13 cellular contexts compared by ENCODE assay signal in the genomic region with DNA sequence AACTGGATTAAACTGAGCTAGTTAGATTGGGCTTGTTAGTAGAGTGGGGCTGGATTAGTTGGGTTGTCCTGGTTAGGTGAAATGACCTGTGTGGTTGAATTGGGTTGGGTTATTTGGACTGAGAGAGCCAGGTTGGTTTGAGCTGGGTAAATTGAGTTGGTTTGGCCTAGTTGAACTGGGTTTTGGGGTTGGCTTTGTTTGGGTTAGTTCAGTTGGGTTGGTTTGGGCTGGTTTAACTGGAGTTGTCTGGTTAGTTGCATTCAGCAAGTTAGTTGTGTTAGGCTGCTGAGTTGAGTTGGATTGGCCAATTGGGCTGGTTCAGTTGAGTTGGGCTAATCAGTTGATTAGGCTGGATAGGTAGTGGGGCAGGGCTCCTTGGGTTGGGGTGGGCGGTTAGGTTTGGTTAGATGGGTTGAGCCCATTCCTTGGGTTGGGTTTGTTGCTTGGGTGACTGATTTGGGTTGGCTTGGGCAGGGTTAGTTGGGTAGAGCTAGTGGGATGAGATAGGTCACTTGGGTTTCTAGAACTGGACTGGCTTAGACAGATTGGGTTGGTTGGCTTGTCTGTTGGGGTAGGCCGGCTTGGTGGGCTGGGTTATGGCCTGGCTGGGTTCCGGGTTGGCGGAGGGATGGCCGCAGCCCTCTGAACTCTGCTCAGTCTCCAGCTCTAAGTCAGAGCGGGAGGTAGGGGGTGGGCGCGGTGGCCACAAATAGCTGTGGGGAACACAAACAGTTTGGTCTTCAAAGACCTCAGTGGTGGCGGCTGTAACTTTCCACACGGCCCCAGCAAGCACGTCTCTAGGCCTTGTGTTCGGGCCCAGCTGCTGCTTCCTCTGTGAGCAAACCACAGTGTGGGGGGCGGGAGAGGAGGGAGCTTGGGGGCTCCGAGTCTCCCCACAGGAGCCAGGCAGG.
DNase-seq lines count a peak whose midpoint lies in the region; ATAC-seq, FAIRE-seq and TF ChIP-seq lines count a peak whose summit lies in the region.
"Had no signal": no experiment of that assay in that cellular context is flagged by ENCODE, and none has a peak within 500 bp of the region (broad histone marks: within the 10 kb centered on the region; RNA-seq: fewer than 3 reads in every experiment).

No MANE protein-coding gene starts in this region.

- TF ChIP-seq POLR2A in GM12891 (IDR thresholded peaks at IDR 0.05; ENCODE audit: low read depth, low read length) = no peak
- TF ChIP-seq POLR2A in NB4 (IDR thresholded peaks at IDR 0.05; ENCODE audit: extremely low read depth, insufficient read length) = no peak

- H3K4me1 Mint-ChIP-seq in activated naive CD8-positive, alpha-beta T cell treated with anti-CD3 and anti-CD28 coated beads for 36 hours = peaks cover 88% of the 10 kb centered on the region
- H3K4me1 Mint-ChIP-seq: neural crest cell had no signal

- H3K36me3 Mint-ChIP-seq in activated naive CD8-positive, alpha-beta T cell treated with anti-CD3 and anti-CD28 coated beads for 36 hours = peaks cover 23% of the 10 kb centered on the region

- H3K27me3 Mint-ChIP-seq in activated naive CD8-positive, alpha-beta T cell treated with anti-CD3 and anti-CD28 coated beads for 36 hours = no peaks in the 10 kb centered on the region

- WGBS in heart right ventricle, 2 donors = 82 to 87% methylated on average over 14 of the region's 14 CpGs

- H3K4me3 Mint-ChIP-seq in activated naive CD8-positive, alpha-beta T cell treated with anti-CD3 and anti-CD28 coated beads for 36 hours = peak overlapping the region; percentile 56
- H3K4me3 Mint-ChIP-seq: neural crest cell had no signal

- no peak for ATAC-seq in HG03039 (IDR thresholded peaks at IDR 0.05; ENCODE audit: unreplicated experiment)
- ATAC-seq in GM19397 (IDR thresholded peaks at IDR 0.05; ENCODE audit: unreplicated experiment) = no peak
- ATAC-seq in heart right ventricle = no peak

- FAIRE-seq in GM12891 (lab: Jason Lieb, UNC) = peak; percentile 91
- FAIRE-seq: islet of Langerhans had no signal

- H3K27ac Mint-ChIP-seq in activated naive CD8-positive, alpha-beta T cell treated with anti-CD3 and anti-CD28 coated beads for 36 hours = peak overlapping the region; percentile 96

- no peaks in the 10 kb centered on the region for H3K36me3 ChIP-seq in heart right ventricle
- H3K36me3 ChIP-seq: transverse colon had no signal

- H3K4me1 ChIP-seq in heart right ventricle = peaks cover 0 to 1% (median 0%) of the 10 kb centered on the region in 9 donors
- H3K4me1 ChIP-seq: transverse colon had no signal

- H3K27me3 ChIP-seq in heart right ventricle = peaks cover 0 to 9% (median 0%) of the 10 kb centered on the region in 7 donors
- H3K27me3 ChIP-seq: transverse colon had no signal

- intact Hi-C loops in heart right ventricle (cut with DNase I) = no loop called here

- TF ChIP-seq CTCF in NB4 (IDR thresholded peaks at IDR 0.05; ENCODE audit: low read depth, low read length) (no peak), heart right ventricle (IDR thresholded peaks at IDR 0.05) (no peak)

- DNase-seq in GM12891 (ENCODE audit: insufficient read length, low spot score) (peak; percentile 65), NB4 (ENCODE audit: low read depth) (peak; percentile 68), NCI-H510A treated with DMSO at 0.1 percent for 48 hours (lab: John Stamatoyannopoulos, UW) (no peak), heart right ventricle (no peak)
- DNase-seq in activated naive CD8-positive, alpha-beta T cell treated with anti-CD3 and anti-CD28 coated beads for 36 hours = peak; percentile 88
- DNase-seq in stimulated activated CD8-positive, alpha-beta memory T cell treated with anti-CD3 and anti-CD28 coated beads, Interleukin-12 subunit alpha, Interleukin-12 subunit beta, amount 100 ng/mL, for 1 hour (ENCODE audit: low read depth) = peak; percentile 30
- DNase-seq: DMS79 treated with DMSO at 0.1 percent for 48 hours, IMR-90, transverse colon had no signal

- H3K9me3 Mint-ChIP-seq in activated naive CD8-positive, alpha-beta T cell treated with anti-CD3 and anti-CD28 coated beads for 36 hours = peaks cover 7% of the 10 kb centered on the region
- H3K9me3 Mint-ChIP-seq: neural crest cell had no signal

- H3K4me3 ChIP-seq in NB4 (ENCODE audit: low read depth, low read length) (no peak overlapping the region), heart right ventricle (no peak overlapping the region)
- H3K4me3 ChIP-seq: transverse colon had no signal

- no peak overlapping the region for H3K27ac ChIP-seq in heart right ventricle
- H3K27ac ChIP-seq: transverse colon had no signal

- peaks cover 0 to 3% (median 0%) of the 10 kb centered on the region in 11 donors for H3K9me3 ChIP-seq in heart right ventricle
- H3K9me3 ChIP-seq: transverse colon had no signal

TF ChIP-seq in GM12891, 5 proteins besides CTCF, POLR2A, EP300 and RAD21:
- TF ChIP-seq POLR2AphosphoS5 (IDR thresholded peaks at IDR 0.05; ENCODE audit: low read depth, low read length) (no peak), POU2F2 (IDR thresholded peaks at IDR 0.05; ENCODE audit: low read depth, low read length) (no peak), PAX5 (IDR thresholded peaks at IDR 0.05; ENCODE audit: insufficient read depth, low read length, severe bottlenecking) (no peak), SPI1 (IDR thresholded peaks at IDR 0.05; ENCODE audit: low read depth, low read length) (no peak), TAF1 (IDR thresholded peaks at IDR 0.05; ENCODE audit: low read depth, low read length) (no peak)

Comparison
In these comparisons a context has a peak if more than half of its experiments do, and no peak if none do; other contexts are left out.
1. DNase-seq: peak in GM12891 (single experiment), NB4 (single experiment), activated naive CD8-positive, alpha-beta T cell treated with anti-CD3 and anti-CD28 coated beads for 36 hours (single experiment) and stimulated activated CD8-positive, alpha-beta memory T cell treated with anti-CD3 and anti-CD28 coated beads, Interleukin-12 subunit alpha, Interleukin-12 subunit beta, amount 100 ng/mL, for 1 hour (single experiment); none in NCI-H510A treated with DMSO at 0.1 percent for 48 hours (single experiment) and heart right ventricle (0 of 2).